10 cellular contexts compared by ENCODE assay signal in the genomic region with DNA sequence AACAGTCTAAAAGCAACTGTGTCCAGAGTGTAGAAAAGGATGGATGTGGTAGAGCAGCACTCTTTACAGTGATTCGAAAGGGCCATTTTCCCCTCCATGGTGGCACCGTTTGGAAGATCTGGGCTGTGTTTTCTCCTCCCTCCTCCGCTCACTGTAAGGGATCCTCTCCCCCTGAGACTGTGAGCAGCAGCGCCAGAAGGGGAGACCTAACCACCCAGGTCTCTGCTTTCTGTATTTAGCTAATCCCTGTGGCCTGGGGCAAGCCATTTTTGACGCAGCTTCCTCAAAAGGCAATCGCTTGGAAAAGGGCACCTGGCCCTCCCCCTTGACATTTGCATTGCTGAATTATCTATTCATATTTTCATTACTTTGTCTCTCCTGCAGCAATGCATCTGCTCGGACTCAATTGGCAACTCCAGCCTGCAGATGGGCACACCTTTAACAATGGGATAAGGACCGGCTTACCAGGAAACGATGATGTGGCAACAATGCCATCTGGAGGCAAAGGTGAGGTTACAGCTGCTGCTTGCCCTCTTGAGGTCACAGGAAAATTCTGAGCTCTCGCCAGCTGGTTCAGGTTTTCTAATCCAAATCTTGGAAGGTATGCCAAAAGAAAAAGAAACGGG.
A peak's percentile ranks its signal among the peaks of the same experiment; 100 is the strongest.
DNase-seq lines count a peak whose midpoint lies in the region; ATAC-seq, FAIRE-seq and TF ChIP-seq lines count a peak whose summit lies in the region.
"Had no signal": no experiment of that assay in that cellular context is flagged by ENCODE, and none has a peak within 500 bp of the region (broad histone marks: within the 10 kb centered on the region; RNA-seq: fewer than 3 reads in every experiment).

No MANE protein-coding gene starts in this region.

- H3K9me3 Mint-ChIP-seq in Calu3 (ENCODE audit: low read depth, unreplicated experiment) (no peaks in the 10 kb centered on the region), glutamatergic neuron (ENCODE audit: unreplicated experiment) (peaks cover 5% of the 10 kb centered on the region)
- H3K9me3 Mint-ChIP-seq: T-helper 1 cell treated with Interleukin-12 subunit alpha and Interleukin-12 subunit beta and Interleukin-4 antibody, amounts not matched to agents 30 μg/mL and 1 μg/mL, for 36 hours had no signal

- BruUV-seq in Calu3 (replicated peaks; lab: Mats Ljungman, UMichigan), result no TSS peak

- peaks cover 12% of the 10 kb centered on the region for H3K4me1 Mint-ChIP-seq in Calu3 (ENCODE audit: low read depth, unreplicated experiment)
- peaks cover 10% of the 10 kb centered on the region for H3K4me1 Mint-ChIP-seq in glutamatergic neuron (ENCODE audit: low read depth, unreplicated experiment)

- peaks cover 90% of the 10 kb centered on the region for H3K27me3 Mint-ChIP-seq in Calu3 (ENCODE audit: unreplicated experiment)
- H3K27me3 Mint-ChIP-seq in glutamatergic neuron (ENCODE audit: unreplicated experiment), result peaks cover 4% of the 10 kb centered on the region

- H3K27ac Mint-ChIP-seq in Calu3 (ENCODE audit: unreplicated experiment) (no peak overlapping the region), glutamatergic neuron (ENCODE audit: unreplicated experiment) (no peak overlapping the region)
- H3K27ac Mint-ChIP-seq: T-helper 1 cell treated with Interleukin-12 subunit alpha and Interleukin-12 subunit beta and Interleukin-4 antibody, amounts not matched to agents 30 μg/mL and 1 μg/mL, for 36 hours had no signal

- intact Hi-C loops in Calu3 (cut with micrococcal nuclease; ENCODE audit: unreplicated experiment), result loop anchor here (1.0 to 10.0 kb wide), 3 partner anchors 324 to 782 kb away; no protein-coding TSS in a partner anchor
- intact Hi-C loops in sciatic nerve (cut with DNase I), result no loop called here

- peaks cover 32% of the 10 kb centered on the region for H3K4me1 ChIP-seq in SJSA1 (replicated peaks)

- H3K9me3 ChIP-seq in SJSA1 (replicated peaks), result no peaks in the 10 kb centered on the region
- H3K9me3 ChIP-seq: neutrophil had no signal

- H3K27ac ChIP-seq in SJSA1, result no peak overlapping the region
- H3K27ac ChIP-seq: neutrophil had no signal

- H3K4me3 Mint-ChIP-seq in Calu3 (ENCODE audit: low read depth, unreplicated experiment) (no peak overlapping the region), glutamatergic neuron (ENCODE audit: unreplicated experiment) (no peak overlapping the region)
- H3K4me3 Mint-ChIP-seq: T-helper 1 cell treated with Interleukin-12 subunit alpha and Interleukin-12 subunit beta and Interleukin-4 antibody, amounts not matched to agents 30 μg/mL and 1 μg/mL, for 36 hours had no signal

- TF ChIP-seq CTCF in Calu3 (IDR thresholded peaks at IDR 0.05; ENCODE audit: unreplicated experiment) (peak; percentile 64), glutamatergic neuron (IDR thresholded peaks at IDR 0.05; ENCODE audit: partially characterized antibody, unreplicated experiment) (no peak)

- ATAC-seq in sciatic nerve, result no peak

- no peaks in the 10 kb centered on the region for H3K27me3 ChIP-seq in SJSA1 (replicated peaks)
- H3K27me3 ChIP-seq: neutrophil had no signal

- no peak for FAIRE-seq in GM19239 (lab: Jason Lieb, UNC)

- H3K36me3 Mint-ChIP-seq in Calu3 (ENCODE audit: insufficient read depth, unreplicated experiment), result no peaks in the 10 kb centered on the region
- no peaks in the 10 kb centered on the region for H3K36me3 Mint-ChIP-seq in glutamatergic neuron (ENCODE audit: unreplicated experiment)

- H3K36me3 ChIP-seq in SJSA1, result peaks cover 5% of the 10 kb centered on the region
- H3K36me3 ChIP-seq: neutrophil had no signal

- no peak overlapping the region for H3K4me3 ChIP-seq in SJSA1

- CTCF ChIA-PET in Calu3 (lab: Charles Lee), result interaction anchor here (0.5 to 2.0 kb wide), 10 partner anchors 10 to 471 kb away, joined by 3 to 13 read pairs (median 5); no protein-coding TSS in a partner anchor

- DNase-seq in Calu3 (peak; percentile 71), GM19239 (ENCODE audit: insufficient read length, low spot score) (peak; percentile 14), LHCN-M2 (ENCODE audit: low read depth) (peak; percentile 33), SJSA1 (ENCODE audit: low read depth in 1 of 2, low spot score in 2 of 2) (peak; percentile 66 to 76), glutamatergic neuron (peak; percentile 60), sciatic nerve (ENCODE audit: low spot score) (peak; percentile 58), epidermal melanocyte (ENCODE audit: insufficient read length, low spot score) (no peak), NCI-H187 treated with DMSO at 0.1 percent for 48 hours (lab: John Stamatoyannopoulos, UW) (no peak)

Comparison
In these comparisons a context has a peak if more than half of its experiments do, and no peak if none do; other contexts are left out.
1. DNase-seq: peak in Calu3 (single experiment), GM19239 (single experiment), LHCN-M2 (single experiment), SJSA1 (2 of 2), glutamatergic neuron (single experiment) and sciatic nerve (single experiment); none in epidermal melanocyte (single experiment) and NCI-H187 treated with DMSO at 0.1 percent for 48 hours (single experiment).